Comparison of ENCODE assay signal across 21 cellular contexts in the genomic region with DNA sequence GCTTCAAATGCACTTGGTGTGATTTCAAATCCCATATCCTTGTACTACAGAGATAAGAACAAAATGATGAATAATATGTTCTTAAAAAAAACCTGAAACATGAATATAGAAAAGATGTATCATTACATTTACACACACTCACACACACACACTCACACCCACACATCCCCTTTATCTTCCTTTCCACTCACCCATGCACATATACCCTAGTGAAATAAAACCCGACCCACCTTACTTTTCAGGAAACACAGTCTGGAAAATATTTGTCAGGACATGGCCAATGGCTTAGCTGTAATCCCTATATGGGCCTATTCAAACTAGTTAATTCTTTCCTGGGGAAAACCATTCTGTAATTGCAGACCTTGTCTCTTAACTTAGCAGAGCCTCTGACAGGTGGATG.
"Had no signal": no experiment of that assay in that cellular context is flagged by ENCODE, and none has a peak within 500 bp of the region (broad histone marks: within the 10 kb centered on the region; RNA-seq: fewer than 3 reads in every experiment).

No MANE protein-coding gene starts in this region.

- H3K36me3 ChIP-seq: brain microvascular endothelial cell, gastroesophageal sphincter, heart right ventricle, neural progenitor cell, tibial nerve had no signal

- ATAC-seq: gastroesophageal sphincter; heart right ventricle; naive thymus-derived CD4-positive, alpha-beta T cell; psoas muscle; right cardiac atrium; WTC11 had no signal

- FAIRE-seq: colon had no signal

- H3K27ac ChIP-seq: brain microvascular endothelial cell, gastroesophageal sphincter, heart right ventricle, neural progenitor cell, psoas muscle, skin epidermis, tibial nerve had no signal

- H3K9ac ChIP-seq: neural progenitor cell had no signal

- H3K9me3 Mint-ChIP-seq: immature natural killer cell; memory B cell; naive thymus-derived CD4-positive, alpha-beta T cell; neural progenitor cell; WTC11 had no signal

- H3K27ac Mint-ChIP-seq: immature natural killer cell; memory B cell; naive thymus-derived CD4-positive, alpha-beta T cell; neural progenitor cell; WTC11 had no signal

- H3K4me3 ChIP-seq: gastroesophageal sphincter, heart right ventricle, neural progenitor cell, psoas muscle, skin epidermis, tibial nerve had no signal

- DNase-seq: activated CD4-positive, alpha-beta T cell treated with anti-CD3 and anti-CD28 coated beads for 48 hours; activated gamma-delta T cell treated with Interleukin-2 at 50 U/mL for 16 hours; aorta; brain microvascular endothelial cell; central memory CD4-positive, alpha-beta T cell; heart right ventricle; immature natural killer cell; kidney glomerular epithelial cell; naive thymus-derived CD4-positive, alpha-beta T cell; psoas muscle; right cardiac atrium; Right ventricle myocardium superior; stimulated activated naive CD4-positive, alpha-beta T cell treated with Interleukin-2 at 50 U/mL for 16 hours; SW 1271 had no signal

- H3K4me1 ChIP-seq: psoas muscle had no signal

- H3K4me3 Mint-ChIP-seq: immature natural killer cell; memory B cell; naive thymus-derived CD4-positive, alpha-beta T cell; neural progenitor cell; WTC11 had no signal

- H3K4me2 ChIP-seq: neural progenitor cell had no signal

- H3K36me3 Mint-ChIP-seq: immature natural killer cell, neural progenitor cell, WTC11 had no signal

- H3K27me3 ChIP-seq: brain microvascular endothelial cell, heart right ventricle, neural progenitor cell, tibial nerve had no signal

- H3K9me3 ChIP-seq: gastroesophageal sphincter, heart right ventricle, psoas muscle, tibial nerve had no signal
